In the genomic region with DNA sequence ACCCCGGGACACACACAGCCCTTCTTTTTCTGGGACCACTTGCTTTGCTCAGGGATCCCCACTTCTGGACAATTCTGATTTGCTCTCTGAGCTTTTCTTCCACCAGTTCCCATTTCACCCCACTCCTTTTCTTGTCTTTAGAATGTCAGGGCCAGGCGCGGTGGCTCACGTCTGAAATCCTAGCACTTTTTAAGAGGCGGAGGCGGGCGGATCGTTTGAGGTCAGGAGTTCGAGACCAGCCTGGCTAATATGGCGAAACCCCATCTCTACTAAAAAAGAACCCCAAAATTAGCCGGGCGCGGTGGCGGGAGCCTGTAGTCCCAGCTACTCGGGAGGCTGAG, we compare ENCODE assay signal across 1 cellular context.
TF ChIP-seq lines count a peak whose summit lies in the region.

No MANE protein-coding gene starts in this region.

TF ChIP-seq in GM12878, 131 proteins besides CTCF, POLR2A, EP300 and RAD21:
- no peak for TF ChIP-seq CHD2 (IDR thresholded peaks at IDR 0.05; ENCODE audit: borderline replicate concordance, low read depth, low read length)
- no peak for TF ChIP-seq SUZ12 (IDR thresholded peaks at IDR 0.05; ENCODE audit: unreplicated experiment)
- 0 out of 2 replicates have a peak, but pooled peaks have one; percentile 45 for TF ChIP-seq ZNF217 (IDR thresholded peaks at IDR 0.05)
